ENCODE assay signal across 8 cellular contexts in genomic region chrX:53223955-53224859, GRCh38. TPM values are rescaled to one million over a fixed set of nuclear protein-coding genes. Genes with fewer than 3 reads are reported as not detected.
DNase-seq lines count a peak whose midpoint lies in the region; ATAC-seq and TF ChIP-seq lines count a peak whose summit lies in the region.

No MANE protein-coding gene starts in this region.

- peak overlapping the region; percentile 60 for H2AFZ ChIP-seq in ACC112 (ENCODE audit: low read length, unreplicated experiment)
- H2AFZ ChIP-seq in PC-9: no peak overlapping the region

- H3K27me3 ChIP-seq in ACC112 (ENCODE audit: insufficient read depth, low read length): no peaks in the 10 kb centered on the region
- no peaks in the 10 kb centered on the region for H3K27me3 ChIP-seq in PC-9 (ENCODE audit: insufficient read depth, low read depth)
- no peaks in the 10 kb centered on the region for H3K27me3 ChIP-seq in body of pancreas

- TSS peak; percentile 66 for BruUV-seq in PC-9 (replicated peaks; lab: Mats Ljungman, UMichigan)

- H3K4me1 ChIP-seq in ACC112 (ENCODE audit: control insufficient read depth, insufficient read depth, low read length, unreplicated experiment) (peaks cover 18% of the 10 kb centered on the region), PC-9 (replicated peaks; ENCODE audit: insufficient read depth) (peaks cover 10% of the 10 kb centered on the region; the same call in 1 of the 2 replicates), body of pancreas (peaks cover 26% of the 10 kb centered on the region)

- CTCF ChIA-PET in PC-9 (lab: Charles Lee): no interaction called here

- peak in 1 of 3 donors; percentile 12 for TF ChIP-seq POLR2A in body of pancreas (IDR thresholded peaks at IDR 0.05)

- H3K9me3 ChIP-seq in PC-9 (ENCODE audit: insufficient read depth, low read depth): no peaks in the 10 kb centered on the region
- H3K9me3 ChIP-seq in body of pancreas: no peaks in the 10 kb centered on the region

- intact Hi-C loops in PC-9 (cut with micrococcal nuclease; ENCODE audit: unreplicated experiment): no loop called here
- intact Hi-C loops in body of pancreas (cut with DNase I): no loop called here

- H3K9me2 ChIP-seq in PC-9 (ENCODE audit: insufficient read depth): no peaks in the 10 kb centered on the region

- H3K4me2 ChIP-seq in PC-9: peak overlapping the region; percentile 80

- TF ChIP-seq CTCF in PC-9 (conservative IDR thresholded peaks at IDR 0.05): no peak
- TF ChIP-seq CTCF in body of pancreas (IDR thresholded peaks at IDR 0.05): no peak

- H3K27ac ChIP-seq in ACC112 (ENCODE audit: low read depth, low read length) (peak overlapping the region; percentile 94), PC-9 (peak overlapping the region; percentile 78), body of pancreas (peak overlapping the region; percentile 81 to 89 (median 86))

- H3K4me3 ChIP-seq in ACC112 (ENCODE audit: low read depth, low read length) (peak overlapping the region; percentile 98), PC-9 (peak overlapping the region; percentile 61), body of pancreas (peak overlapping the region; percentile 54 to 68)

- ATAC-seq in GM19324 (IDR thresholded peaks at IDR 0.05; ENCODE audit: low FRiP score, unreplicated experiment) (peak; percentile 4), body of pancreas (no peak), HG03196 (IDR thresholded peaks at IDR 0.05; ENCODE audit: unreplicated experiment) (no peak)

- peak in 1 of 2 experiments; percentile 64 for DNase-seq in PC-9
- peak in 1 of 4 donors; percentile 13 for DNase-seq in body of pancreas
- peak; percentile 57 for DNase-seq in islet precursor cell
- peak; percentile 3 for DNase-seq in stimulated activated CD4-positive, alpha-beta T cell treated with anti-CD3 and anti-CD28 coated beads, Interleukin-4, amount 100 ng/mL, for 24 hours
- DNase-seq in NCI-H524 (lab: John Stamatoyannopoulos, UW): no peak

- WGBS in body of pancreas, 2 donors: 0 to 1% methylated on average over 5 to 19 of the region's 40 CpGs

- H4K20me1 ChIP-seq in PC-9 (ENCODE audit: insufficient read depth): peaks cover 10% of the 10 kb centered on the region; the same call in 1 of the 2 replicates

- POLR2A ChIA-PET in PC-9 (lab: Charles Lee; ENCODE audit: unreplicated experiment): interaction anchor here (0.6 kb wide), 1 partner anchor 904 kb away, joined by 4 read pairs; no protein-coding TSS in a partner anchor

- no peaks in the 10 kb centered on the region for H3F3A ChIP-seq in PC-9 (ENCODE audit: insufficient read depth, low read depth)

- H3K79me2 ChIP-seq in ACC112 (ENCODE audit: control insufficient read depth, insufficient read depth, low read length, unreplicated experiment) (peaks cover 57% of the 10 kb centered on the region), PC-9 (ENCODE audit: low read depth) (peaks cover 37% of the 10 kb centered on the region)

- H3K36me3 ChIP-seq in ACC112 (ENCODE audit: insufficient read depth, low read length) (peaks cover 9% of the 10 kb centered on the region; the same call in 1 of the 2 replicates), PC-9 (ENCODE audit: low read depth) (no peaks in the 10 kb centered on the region), body of pancreas (replicated peaks in 1 of 2; ENCODE audit: insufficient read depth in 1 of 2, low read depth in 2 of 2) (peaks cover 0 to 2% of the 10 kb centered on the region in 2 donors)

RNA-seq across cellular contexts. Expression of gene KDM5C, which starts 0.8 kb away (rescaled TPM):
- 133 and 142 TPM in 2 replicates for total RNA-seq in PC-9 (2021)
- total RNA-seq in body of pancreas: 100 to 1,000 TPM in 1 of 2 donors, 10 to 100 TPM in 1; 65.1 to 171 TPM

RNA-seq across cellular contexts. Expression of gene IQSEC2, which starts 57.2 kb away (rescaled TPM):
- 45.7 and 49.3 TPM in 2 replicates for total RNA-seq in PC-9 (2021)
- total RNA-seq in body of pancreas: 10 to 100 TPM; 12.7 to 30.3 TPM

Comparison
In these comparisons a context has a peak if more than half of its experiments do, and no peak if none do; other contexts are left out.
1. DNase-seq: peak in islet precursor cell (single experiment) and stimulated activated CD4-positive, alpha-beta T cell treated with anti-CD3 and anti-CD28 coated beads, Interleukin-4, amount 100 ng/mL, for 24 hours (single experiment); none in NCI-H524 (0 of 2).
2. Peak in every context shown above with its lines, with median percentiles within 50 percentile points of each other: H3K27ac ChIP-seq and H3K4me3 ChIP-seq.